In genomic region chr7:133081605-133082389, GRCh38 we compare ENCODE assay signal across 2 cellular contexts.
TF ChIP-seq lines count a peak whose summit lies in the region.

Gene CHCHD3, minus strand, starts transcription at chr7:133082090. Its CDS starts 153 bp downstream, at chr7:133081937.

TF ChIP-seq in HCT116, 20 proteins besides CTCF, POLR2A, EP300 and RAD21 (continued from another document):
- TF ChIP-seq SRF (IDR thresholded peaks at IDR 0.05; ENCODE audit: low read depth) (no peak), TCF7L2 (IDR thresholded peaks at IDR 0.05; ENCODE audit: borderline replicate concordance, extremely low read depth, insufficient read depth, insufficient read length) (peak; percentile 60), EZH2phosphoT487 (IDR thresholded peaks at IDR 0.05; ENCODE audit: borderline replicate concordance) (no peak), ATF3 (IDR thresholded peaks at IDR 0.05) (no peak)

TF ChIP-seq in neural cell, 6 proteins besides CTCF, POLR2A, EP300 and RAD21 (continued from another document):
- peak; percentile 37 for TF ChIP-seq REST (IDR thresholded peaks at IDR 0.05; ENCODE audit: borderline replicate concordance)
- TF ChIP-seq TAF1 (IDR thresholded peaks at IDR 0.05; ENCODE audit: low read depth), result no peak
TF ChIP-seq in neural cell: peak in this region for 4.
